Comparison of ENCODE assay signal across 30 cellular contexts in genomic region chr5:10839916-10840599, GRCh38.
"Had no signal": no experiment of that assay in that cellular context is flagged by ENCODE, and none has a peak within 500 bp of the region (broad histone marks: within the 10 kb centered on the region; RNA-seq: fewer than 3 reads in every experiment).

No MANE protein-coding gene starts in this region.

- H3K4me1 ChIP-seq: foreskin keratinocyte, gastrocnemius medialis, heart left ventricle had no signal

- ATAC-seq: activated CD4-positive, CD25-positive, alpha-beta regulatory T cell treated with anti-CD3 and anti-CD28 coated beads, Interleukin-2, amount 50 U/mL, for 24 hours; activated CD8-positive, alpha-beta T cell treated with anti-CD3 and anti-CD28 coated beads for 36 hours; activated T-cell treated with anti-CD3 and anti-CD28 coated beads, Interleukin-2, amount 50 U/mL, for 4 hours; activated T-helper 17 cell treated with anti-CD3 and anti-CD28 coated beads, Interleukin-2, amount 50 U/mL, for 72 hours; esophagus mucosa; foreskin keratinocyte; gastrocnemius medialis; heart left ventricle; T-helper 17 cell had no signal

- H3K27me3 ChIP-seq: brain microvascular endothelial cell, dorsolateral prefrontal cortex, gastrocnemius medialis, heart left ventricle had no signal

- H3K9me3 ChIP-seq: gastrocnemius medialis had no signal

- H3K27ac ChIP-seq: brain microvascular endothelial cell, coronary artery, dorsolateral prefrontal cortex, foreskin keratinocyte, gastrocnemius medialis, heart left ventricle, WERI-Rb-1 had no signal

- FAIRE-seq: astrocyte, bronchial epithelial cell had no signal

- H3K4me3 ChIP-seq: coronary artery, dorsolateral prefrontal cortex, gastrocnemius medialis, heart left ventricle had no signal

- DNase-seq: activated B cell treated with CpG ODN at 0.5 μM for 24 hours; activated CD4-positive, alpha-beta T cell treated with anti-CD3 and anti-CD28 coated beads for 48 hours; activated CD4-positive, alpha-beta T cell treated with anti-CD3 and anti-CD28 coated beads, Interleukin-2, amount 50 U/mL, for 1 hour; activated CD4-positive, alpha-beta T cell treated with anti-CD3 and anti-CD28 coated beads, Interleukin-2, amount 50 U/mL, for 48 hours; activated CD8-positive, alpha-beta memory T cell treated with anti-CD3 and anti-CD28 coated beads for 24 hours; activated CD8-positive, alpha-beta T cell treated with anti-CD3 and anti-CD28 coated beads for 36 hours; activated effector memory CD4-positive, alpha-beta T cell treated with Interleukin-2 at 50 U/mL for 16 hours; activated gamma-delta T cell treated with Interleukin-2 at 50 U/mL for 16 hours; activated naive CD4-positive, alpha-beta T cell treated with anti-CD3 and anti-CD28 coated beads, Interleukin-2, amount 50 U/mL, for 16 hours; activated naive CD4-positive, alpha-beta T cell treated with Interleukin-2 at 50 U/mL for 16 hours; activated T-cell treated with anti-CD3 and anti-CD28 coated beads, Interleukin-2, amount 50 U/mL, for 4 hours; amniotic stem cell; anterior cingulate cortex; brain microvascular endothelial cell; dorsolateral prefrontal cortex; effector memory CD4-positive, alpha-beta T cell; endodermal cell; foreskin keratinocyte; gastrocnemius medialis; glutamatergic neuron; heart left ventricle; T-helper 17 cell; T1000; WERI-Rb-1 had no signal

- H3K36me3 ChIP-seq: brain microvascular endothelial cell, gastrocnemius medialis, heart left ventricle, WERI-Rb-1 had no signal
